Comparison of ENCODE assay signal across 24 cellular contexts in genomic region chr7:155911471-155912105, GRCh38.
"Had no signal": no experiment of that assay in that cellular context is flagged by ENCODE, and none has a peak within 500 bp of the region (broad histone marks: within the 10 kb centered on the region; RNA-seq: fewer than 3 reads in every experiment).

No MANE protein-coding gene starts in this region.

- H3K9me3 ChIP-seq: adrenal gland, SJSA1 had no signal

- H3K36me3 ChIP-seq: adrenal gland, breast epithelium, SJSA1 had no signal

- H3K4me3 ChIP-seq: adrenal gland, breast epithelium, SJSA1 had no signal

- ATAC-seq: activated CD4-positive, CD25-positive, alpha-beta regulatory T cell treated with anti-CD3 and anti-CD28 coated beads, Interleukin-2, amount 50 U/mL, for 24 hours; activated CD8-positive, alpha-beta T cell treated with anti-CD3 and anti-CD28 coated beads for 36 hours; activated T-cell treated with anti-CD3 and anti-CD28 coated beads, Interleukin-2, amount 50 U/mL, for 72 hours; SK-N-SH treated with all-trans-retinoic acid at 6 μM for 48 hours had no signal

- H3K4me1 ChIP-seq: breast epithelium, SJSA1 had no signal

- FAIRE-seq: RCC 7860 had no signal

- DNase-seq: activated CD4-positive, alpha-beta T cell treated with anti-CD3 and anti-CD28 coated beads for 4 hours; activated CD8-positive, alpha-beta memory T cell treated with anti-CD3 and anti-CD28 coated beads, Interleukin-2, amount 50 U/mL, for 4 hours; activated CD8-positive, alpha-beta T cell treated with anti-CD3 and anti-CD28 coated beads for 36 hours; activated naive CD4-positive, alpha-beta T cell treated with anti-CD3 and anti-CD28 coated beads, Interleukin-2, amount 50 U/mL, for 16 hours; activated naive CD8-positive, alpha-beta T cell treated with anti-CD3 and anti-CD28 coated beads, Interleukin-2, amount 10 ng/mL, durations not matched to agents 7 days and 5 days; activated T-cell treated with anti-CD3 and anti-CD28 coated beads, Interleukin-2, amount 50 U/mL, for 72 hours; adrenal gland; anterior cingulate cortex; central memory CD4-positive, alpha-beta T cell; Karpas-422; MM.1S; NCI-H1105; NCI-H1436; NCI-H1694 treated with DMSO at 0.1 percent for 48 hours; NCI-H2029 treated with DMSO at 0.1 percent for 48 hours; NCI-H446; NCI-H524; SHP77; SW 1271 had no signal

- H3K27me3 ChIP-seq: adrenal gland, breast epithelium, SJSA1 had no signal

- H3K27ac ChIP-seq: adrenal gland, breast epithelium, SJSA1 had no signal
